ENCODE assay signal across 8 cellular contexts in the genomic region with DNA sequence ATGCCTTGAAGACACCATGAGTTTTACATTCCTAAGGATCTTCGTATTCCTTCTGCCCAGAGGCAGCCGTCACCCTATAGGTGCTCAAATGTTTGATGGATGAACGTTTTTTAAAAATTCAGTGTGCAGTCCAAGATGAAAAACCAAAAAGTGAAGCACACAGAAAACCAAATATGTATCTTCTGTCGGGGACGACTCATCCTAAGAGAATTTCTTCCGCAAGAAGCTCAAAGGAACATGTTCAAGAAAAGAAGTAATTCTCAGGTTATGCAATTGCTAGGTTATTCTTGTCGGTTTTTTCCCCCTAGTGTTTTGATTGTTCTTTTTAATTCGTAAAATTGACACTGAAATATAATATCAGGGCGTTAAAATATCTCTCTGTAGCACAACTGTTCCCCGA. TPM values are rescaled to one million over a fixed set of nuclear protein-coding genes. Genes with fewer than 3 reads are reported as not detected.
DNase-seq lines count a peak whose midpoint lies in the region; ATAC-seq, FAIRE-seq and TF ChIP-seq lines count a peak whose summit lies in the region.

No MANE protein-coding gene starts in this region.

- WGBS in esophagus muscularis mucosa: 26% methylated on average over 10 of the region's 10 CpGs

- TF ChIP-seq POLR2A in Peyer's patch (IDR thresholded peaks at IDR 0.05): no peak
- no peak for TF ChIP-seq POLR2A in esophagus muscularis mucosa (IDR thresholded peaks at IDR 0.05; ENCODE audit: low read depth)
- no peak for TF ChIP-seq POLR2A in H54 (IDR thresholded peaks at IDR 0.05; ENCODE audit: low read depth, low read length)

- no peak for TF ChIP-seq EP300 in esophagus muscularis mucosa (IDR thresholded peaks at IDR 0.05)

- H3K9ac ChIP-seq in rectal smooth muscle tissue (ENCODE audit: low read length): no peak overlapping the region

- H3K27me3 ChIP-seq in Peyer's patch (no peaks in the 10 kb centered on the region), esophagus muscularis mucosa (no peaks in the 10 kb centered on the region), rectal smooth muscle tissue (ENCODE audit: control insufficient read depth, insufficient read depth, low read length) (no peaks in the 10 kb centered on the region)

- peaks cover 0 to 5% (median 4%) of the 10 kb centered on the region in 4 donors for H3K4me1 ChIP-seq in Peyer's patch
- peaks cover 9 to 24% (median 20%) of the 10 kb centered on the region in 4 donors for H3K4me1 ChIP-seq in esophagus muscularis mucosa
- H3K4me1 ChIP-seq in rectal smooth muscle tissue (ENCODE audit: control insufficient read depth, insufficient read depth, low read length): no peaks in the 10 kb centered on the region

- ATAC-seq in HG02588 (IDR thresholded peaks at IDR 0.05; ENCODE audit: unreplicated experiment): no peak

- no peaks in the 10 kb centered on the region for H3K9me3 ChIP-seq in Peyer's patch
- H3K9me3 ChIP-seq in esophagus muscularis mucosa: no peaks in the 10 kb centered on the region

- intact Hi-C loops in esophagus muscularis mucosa (cut with DNase I): loop anchor here (5.0 to 10.0 kb wide), 2 partner anchors 65 to 137 kb away; a partner anchor contains a TSS

- in situ Hi-C loops in G401 (cut with HindIII; ENCODE audit: low sequenced_read_pairs): no loop called here

- DNase-seq in G401 (ENCODE audit: low spot score) (peak; percentile 12), Peyer's patch (no peak), esophagus muscularis mucosa (ENCODE audit: extremely low spot score) (no peak), SHP77 (lab: John Stamatoyannopoulos, UW) (no peak), H54 (ENCODE audit: insufficient read length, low spot score) (no peak), COLO829 (ENCODE audit: low spot score) (no peak)

- no peak for TF ChIP-seq CTCF in Peyer's patch (IDR thresholded peaks at IDR 0.05)
- no peak for TF ChIP-seq CTCF in esophagus muscularis mucosa (IDR thresholded peaks at IDR 0.05)

- no peak for FAIRE-seq in H54 (lab: Jason Lieb, UNC)

- H3K4me3 ChIP-seq in Peyer's patch: peak overlapping the region; percentile 65 to 96 (median 75)
- H3K4me3 ChIP-seq in esophagus muscularis mucosa: peak overlapping the region; percentile 74 to 83 (median 76)
- H3K4me3 ChIP-seq in rectal smooth muscle tissue (ENCODE audit: low read length): peak overlapping the region; percentile 79

- H3K36me3 ChIP-seq in Peyer's patch: peaks cover 0 to 28% (median 0%) of the 10 kb centered on the region in 3 donors
- peaks cover 0 to 26% (median 11%) of the 10 kb centered on the region in 4 donors for H3K36me3 ChIP-seq in esophagus muscularis mucosa
- H3K36me3 ChIP-seq in rectal smooth muscle tissue (ENCODE audit: control insufficient read depth, insufficient read depth, low read length): peaks cover 2% of the 10 kb centered on the region

- H3K27ac ChIP-seq in Peyer's patch (peak overlapping the region in 1 of 4 donors; percentile 77), esophagus muscularis mucosa (replicated peaks in 1 of 4) (peak overlapping the region in 1 of 4 donors; percentile 73), rectal smooth muscle tissue (ENCODE audit: low read depth, low read length) (no peak overlapping the region)

RNA-seq across cellular contexts. Expression of a gene that starts 1.4 kb away (rescaled TPM):
- 44.6 and 46.7 TPM in 2 replicates for total RNA-seq in G401 (2014; rRNA removed; shearing (Covaris generic))
- 100 to 1,000 TPM in 1 of 4 donors, 10 to 100 TPM in 3; 49.0 to 109 (median 79.3) TPM for total RNA-seq in Peyer's patch
- 10 to 100 TPM in 2 of 4 donors, 1 to 10 TPM in 2; 4.2 to 10.9 (median 8.2) TPM for total RNA-seq in esophagus muscularis mucosa

RNA-seq across cellular contexts. Expression of a gene that starts 29.1 kb away (rescaled TPM):
- 707 and 741 TPM in 2 replicates for total RNA-seq in G401 (2014; rRNA removed; shearing (Covaris generic))
- total RNA-seq in Peyer's patch: 100 to 1,000 TPM; 574 to 927 (median 633) TPM
- total RNA-seq in esophagus muscularis mucosa: 1,000 to 10,000 TPM in 2 of 4 donors, 100 to 1,000 TPM in 2; 713 to 1,130 (median 983) TPM
